23 cellular contexts compared by ENCODE assay signal in genomic region chr5:181198106-181198685, GRCh38. TPM values are rescaled to one million over a fixed set of nuclear protein-coding genes. Genes with fewer than 3 reads are reported as not detected.
"Had no signal": no experiment of that assay in that cellular context is flagged by ENCODE, and none has a peak within 500 bp of the region (broad histone marks: within the 10 kb centered on the region; RNA-seq: fewer than 3 reads in every experiment).

No MANE protein-coding gene starts in this region.

- H3K36me3 Mint-ChIP-seq: naive thymus-derived CD4-positive, alpha-beta T cell; stimulated activated effector memory CD8-positive, alpha-beta T cell treated with anti-CD3 and anti-CD28 coated beads, Interleukin-12 subunit alpha, Interleukin-12 subunit beta, amount 100 ng/mL, for 72 hours had no signal

- H3K9me3 Mint-ChIP-seq: activated CD4-positive, alpha-beta T cell treated with anti-CD3 and anti-CD28 coated beads, Interleukin-2, amount 10 ng/mL, durations not matched to agents 24 days and 14 days; activated CD8-positive, alpha-beta T cell treated with anti-CD3 and anti-CD28 coated beads for 36 hours; activated T-helper 17 cell treated with anti-CD3 and anti-CD28 coated beads, Interleukin-2, amount 50 U/mL, for 72 hours; naive thymus-derived CD4-positive, alpha-beta T cell; stimulated activated effector memory CD8-positive, alpha-beta T cell treated with anti-CD3 and anti-CD28 coated beads, Interleukin-12 subunit alpha, Interleukin-12 subunit beta, amount 100 ng/mL, for 72 hours had no signal

- H3K4me3 Mint-ChIP-seq: activated CD4-positive, alpha-beta T cell treated with anti-CD3 and anti-CD28 coated beads, Interleukin-2, amount 10 ng/mL, durations not matched to agents 24 days and 14 days; activated CD8-positive, alpha-beta T cell treated with anti-CD3 and anti-CD28 coated beads for 36 hours; activated T-helper 17 cell treated with anti-CD3 and anti-CD28 coated beads, Interleukin-2, amount 50 U/mL, for 72 hours; naive thymus-derived CD4-positive, alpha-beta T cell; stimulated activated effector memory CD8-positive, alpha-beta T cell treated with anti-CD3 and anti-CD28 coated beads, Interleukin-12 subunit alpha, Interleukin-12 subunit beta, amount 100 ng/mL, for 72 hours had no signal

- H3K27ac Mint-ChIP-seq: activated CD4-positive, alpha-beta T cell treated with anti-CD3 and anti-CD28 coated beads, Interleukin-2, amount 10 ng/mL, durations not matched to agents 24 days and 14 days; activated CD8-positive, alpha-beta T cell treated with anti-CD3 and anti-CD28 coated beads for 36 hours; activated T-helper 17 cell treated with anti-CD3 and anti-CD28 coated beads, Interleukin-2, amount 50 U/mL, for 72 hours; stimulated activated effector memory CD8-positive, alpha-beta T cell treated with anti-CD3 and anti-CD28 coated beads, Interleukin-12 subunit alpha, Interleukin-12 subunit beta, amount 100 ng/mL, for 72 hours had no signal

- H3K27me3 Mint-ChIP-seq: activated CD8-positive, alpha-beta T cell treated with anti-CD3 and anti-CD28 coated beads for 36 hours; activated T-helper 17 cell treated with anti-CD3 and anti-CD28 coated beads, Interleukin-2, amount 50 U/mL, for 72 hours had no signal

- ATAC-seq: activated CD8-positive, alpha-beta T cell treated with anti-CD3 and anti-CD28 coated beads for 36 hours; activated T-helper 17 cell treated with anti-CD3 and anti-CD28 coated beads, Interleukin-2, amount 50 U/mL, for 72 hours; heart right ventricle; left ventricle myocardium superior; naive thymus-derived CD4-positive, alpha-beta T cell; sciatic nerve; stimulated activated effector memory CD8-positive, alpha-beta T cell treated with anti-CD3 and anti-CD28 coated beads, Interleukin-12 subunit alpha, Interleukin-12 subunit beta, amount 100 ng/mL, for 72 hours had no signal

- H3K4me1 Mint-ChIP-seq: activated T-helper 17 cell treated with anti-CD3 and anti-CD28 coated beads, Interleukin-2, amount 50 U/mL, for 72 hours had no signal

- H3K4me3 ChIP-seq: heart right ventricle, smooth muscle cell, thyroid gland had no signal

- DNase-seq: activated CD4-positive, alpha-beta T cell treated with anti-CD3 and anti-CD28 coated beads, Interleukin-2, amount 10 ng/mL, durations not matched to agents 24 days and 14 days; activated CD8-positive, alpha-beta T cell treated with anti-CD3 and anti-CD28 coated beads for 36 hours; activated naive CD4-positive, alpha-beta T cell; activated T-cell treated with anti-CD3 and anti-CD28 coated beads, Interleukin-2, amount 50 U/mL, for 1 hour; cortex of kidney; erythroblast; foreskin melanocyte; heart right ventricle; left ventricle myocardium superior; mesendoderm; naive thymus-derived CD4-positive, alpha-beta T cell; stimulated activated CD4-positive, alpha-beta T cell treated with anti-CD3 and anti-CD28 coated beads, Interleukin-4, amount 100 ng/mL, for 24 hours; T-helper 1 cell; T-helper 9 cell had no signal

RNA-seq across cellular contexts. Expression of gene TRIM7, which starts 6.8 kb away (rescaled TPM):
- total RNA-seq: smooth muscle cell had no signal

RNA-seq across cellular contexts. Expression of gene OR2V2, which starts 50.8 kb away (rescaled TPM):
- total RNA-seq: activated CD4-positive, alpha-beta T cell treated with anti-CD3 and anti-CD28 coated beads, Interleukin-2, amount 10 ng/mL, durations not matched to agents 24 days and 14 days; activated CD8-positive, alpha-beta T cell treated with anti-CD3 and anti-CD28 coated beads for 36 hours; activated T-helper 17 cell treated with anti-CD3 and anti-CD28 coated beads, Interleukin-2, amount 50 U/mL, for 72 hours; aorta; heart right ventricle; left ventricle myocardium superior; mucosa of gallbladder; naive thymus-derived CD4-positive, alpha-beta T cell; sciatic nerve; smooth muscle cell; subcutaneous adipose tissue; thyroid gland; ureter had no signal
